ENCODE assay signal across 8 cellular contexts in the genomic region with DNA sequence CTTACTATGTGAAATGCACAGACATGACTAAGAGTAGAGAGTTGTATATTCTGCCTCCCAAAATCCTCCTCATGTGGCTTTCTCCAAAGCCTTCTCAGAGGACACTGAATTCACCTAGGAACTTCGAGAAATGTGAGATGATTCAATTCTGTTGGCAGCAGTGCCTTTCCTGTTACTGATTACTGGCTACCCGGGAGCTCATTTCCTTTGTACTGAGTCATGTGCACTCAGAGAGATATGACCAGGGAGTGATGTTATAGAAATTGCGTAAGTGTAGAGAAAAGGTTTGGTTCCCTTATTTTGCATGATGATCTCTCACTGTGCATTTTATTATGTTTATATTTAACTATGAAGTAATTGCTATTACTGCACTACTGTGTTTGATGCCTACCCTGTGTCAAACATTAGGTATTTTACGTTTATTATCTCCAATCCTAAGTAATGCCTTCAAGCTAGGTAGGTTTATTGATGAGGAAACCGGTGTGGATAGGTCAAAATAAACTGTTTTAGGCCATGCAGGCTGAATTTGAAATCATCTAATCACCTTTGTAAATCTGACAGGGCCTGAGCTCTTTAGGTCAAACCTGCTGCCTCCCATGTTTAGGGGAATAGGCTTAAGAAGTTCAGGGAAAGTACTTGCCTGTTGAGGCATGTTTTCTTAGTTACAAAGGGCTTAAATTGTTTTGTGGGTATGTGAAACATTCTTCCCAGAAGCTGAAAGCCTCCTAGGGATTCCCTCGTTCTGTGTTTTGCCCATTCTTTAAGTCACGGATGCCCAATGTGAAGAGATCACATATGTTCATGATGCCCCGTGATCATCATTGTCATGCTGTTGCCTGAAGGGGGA.
DNase-seq lines count a peak whose midpoint lies in the region; ATAC-seq, FAIRE-seq and TF ChIP-seq lines count a peak whose summit lies in the region.

No MANE protein-coding gene starts in this region.

- H3K4me2 ChIP-seq in A549 = peak overlapping the region; percentile 79

- peak; percentile 83 to 91; a peak in 4 of 5 replicates for TF ChIP-seq EP300 in A549 (IDR thresholded peaks at IDR 0.05)

- in situ Hi-C loops in SK-MEL-5 (cut with HindIII; ENCODE audit: low pct_unique_long_range_greater_than_20kb, low sequenced_read_pairs) = no loop called here

- DNase-seq in A549 (ENCODE audit: low read depth in 1 of 2, low spot score in 1 of 2) = peak; percentile 72 to 92
- peak; percentile 72 for DNase-seq in SK-MEL-5 (ENCODE audit: low read depth, low spot score)
- DNase-seq in fibroblast of gingiva (ENCODE audit: low read depth) = peak; percentile 92
- DNase-seq in pons (ENCODE audit: low spot score) = peak; percentile 85
- DNase-seq in NCI-H1092 treated with DMSO at 0.1 percent for 48 hours (lab: John Stamatoyannopoulos, UW) = no peak
- no peak for DNase-seq in activated naive CD4-positive, alpha-beta T cell (lab: John Stamatoyannopoulos, UW)

- TF ChIP-seq CTCF in A549 (IDR thresholded peaks at IDR 0.05) = no peak

- no peaks in the 10 kb centered on the region for H3K9me3 ChIP-seq in A549

- POLR2A ChIA-PET in A549 (lab: Yijun Ruan, JAX) = interaction anchor here (0.7 to 1.3 kb wide), 5 partner anchors 10 to 86 kb away, joined by 3 to 6 read pairs (median 3); partner anchors contain the start of gene FMNL2

- no peak for TF ChIP-seq POLR2A in A549 (IDR thresholded peaks at IDR 0.05; ENCODE audit: low read length)

- ATAC-seq in A549 (peak; percentile 94 to 98), GM18868 (IDR thresholded peaks at IDR 0.05; ENCODE audit: unreplicated experiment) (peak; percentile 63), HG03342 (IDR thresholded peaks at IDR 0.05; ENCODE audit: unreplicated experiment) (peak; percentile 81)

- CTCF ChIA-PET in A549 (lab: Yijun Ruan, JAX) = interaction anchor here (0.6 to 1.4 kb wide), 4 partner anchors 10 to 232 kb away, joined by 3 to 4 read pairs (median 3); no protein-coding TSS in a partner anchor

- H3K4me3 ChIP-seq in A549 = no peak overlapping the region; the same call in 2 of the 3 replicates

- peak; percentile 96 for FAIRE-seq in A549 (lab: Jason Lieb, UNC)

- H3K4me1 ChIP-seq in A549 = peaks cover 74% of the 10 kb centered on the region

- TF ChIP-seq RAD21 in A549 (conservative IDR thresholded peaks at IDR 0.05 in 1 of 2, IDR thresholded peaks at IDR 0.05 in 1 of 2) = peak; percentile 34 to 65

- 25% methylated on average over 8 of the region's 8 CpGs for WGBS in A549 (ENCODE audit: missing lambda C conversion rate)

- peak overlapping the region; percentile 90 to 91 for H3K27ac ChIP-seq in A549

TF ChIP-seq in A549, 52 proteins besides CTCF, POLR2A, EP300 and RAD21:
- TF ChIP-seq MAX (IDR thresholded peaks at IDR 0.05) (peak; percentile 79), USF2 (IDR thresholded peaks at IDR 0.05) (peak; percentile 52), MYC (IDR thresholded peaks at IDR 0.05; ENCODE audit: borderline replicate concordance, low read length) (no peak), HES2 (IDR thresholded peaks at IDR 0.05) (peak; percentile 83), GATA3 (IDR thresholded peaks at IDR 0.05; ENCODE audit: borderline replicate concordance) (peak; percentile 82; the same call in 1 of the 2 replicates), BHLHE40 (IDR thresholded peaks at IDR 0.05; ENCODE audit: low read depth, low read length) (peak; percentile 53; the same call in 1 of the 2 replicates), SMC3 (IDR thresholded peaks at IDR 0.05) (peak; percentile 53; the same call in 1 of the 3 replicates), MAFK (IDR thresholded peaks at IDR 0.05; ENCODE audit: partially characterized antibody) (no peak), FOSL2 (IDR thresholded peaks at IDR 0.05) (peak; percentile 91), FOSL2 (CRISPR knock-in tag; IDR thresholded peaks at IDR 0.05) (peak; percentile 94), BCL3 (IDR thresholded peaks at IDR 0.05) (peak; percentile 93; the same call in 2 of the 3 replicates), JUN (IDR thresholded peaks at IDR 0.05) (peak; percentile 93 to 96; a peak in 4 of 5 replicates), CEBPB (IDR thresholded peaks at IDR 0.05) (peak; percentile 98 to 99), KDM5A (IDR thresholded peaks at IDR 0.05) (no peak), JUNB (IDR thresholded peaks at IDR 0.05) (peak; percentile 96)
TF ChIP-seq in A549: peak in this region for 11.

Comparison
In these comparisons a context has a peak if more than half of its experiments do, and no peak if none do; other contexts are left out.
1. DNase-seq: peak in A549 (2 of 2), SK-MEL-5 (single experiment), fibroblast of gingiva (single experiment) and pons (single experiment); none in NCI-H1092 treated with DMSO at 0.1 percent for 48 hours (single experiment) and activated naive CD4-positive, alpha-beta T cell (0 of 4).
2. Peak in every context shown above with its lines, with median percentiles within 50 percentile points of each other: ATAC-seq.